ENCODE assay signal across 13 cellular contexts in the genomic region with DNA sequence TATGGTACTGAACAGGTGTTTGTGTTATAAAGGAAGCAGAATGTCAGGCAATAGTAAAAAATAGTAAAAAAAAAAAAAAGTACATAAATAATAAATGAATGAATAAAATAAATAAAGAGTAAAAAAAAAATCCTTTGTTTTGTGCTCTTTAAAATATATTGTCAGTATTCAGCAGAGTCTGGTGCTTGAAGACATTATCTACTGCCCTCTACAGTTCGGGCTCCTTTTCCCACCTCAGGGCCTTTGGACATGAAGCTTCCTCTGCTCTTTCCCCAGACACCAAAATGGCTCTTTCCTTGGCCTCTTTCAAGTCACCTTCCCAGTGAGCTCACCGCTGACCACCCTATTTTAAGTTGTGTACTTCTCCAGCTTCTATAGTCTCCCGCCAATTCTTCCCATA.
DNase-seq lines count a peak whose midpoint lies in the region; ATAC-seq, FAIRE-seq and TF ChIP-seq lines count a peak whose summit lies in the region.
"Had no signal": no experiment of that assay in that cellular context is flagged by ENCODE, and none has a peak within 500 bp of the region (broad histone marks: within the 10 kb centered on the region; RNA-seq: fewer than 3 reads in every experiment).

No MANE protein-coding gene starts in this region.

- H3K79me2 ChIP-seq in DND-41 (ENCODE audit: insufficient read depth, low read length), result no peaks in the 10 kb centered on the region
- no peaks in the 10 kb centered on the region for H3K79me2 ChIP-seq in astrocyte (ENCODE audit: insufficient read depth, low read length)

- no CpG with 5 or more reads among the region's 3 CpGs for WGBS in IMR-90 (ENCODE audit: extremely low coverage in 2 of 2, insufficient read length in 1 of 2), 2 experiments

- no peak overlapping the region for H2AFZ ChIP-seq in DND-41 (ENCODE audit: low read depth, low read length)
- no peak overlapping the region for H2AFZ ChIP-seq in IMR-90 (replicated peaks; ENCODE audit: low read length, poor library complexity)
- no peak overlapping the region for H2AFZ ChIP-seq in astrocyte (ENCODE audit: low read depth, low read length)

- dilution Hi-C loops in IMR-90 (cut with HindIII; ENCODE audit: low sequenced_read_pairs, unreplicated experiment), result no loop called here

- DNase-seq in DND-41, result no peak
- peak; percentile 49 for DNase-seq in IMR-90
- DNase-seq in astrocyte (ENCODE audit: low read depth), result no peak
- DNase-seq in kidney tubule cell (ENCODE audit: low spot score), result peak; percentile 54
- no peak for DNase-seq in T-helper 1 cell
- DNase-seq in NCI-H2227 treated with DMSO at 0.1 percent for 48 hours (lab: John Stamatoyannopoulos, UW), result no peak
- no peak for DNase-seq in activated CD4-positive, CD25-positive, alpha-beta regulatory T cell treated with anti-CD3 and anti-CD28 coated beads, Interleukin-2, amount 50 U/mL, for 72 hours
- DNase-seq: activated naive CD4-positive, alpha-beta T cell treated with anti-CD3 and anti-CD28 coated beads, Interleukin-2, amount 10 ng/mL, durations not matched to agents 7 days and 5 days; head of caudate nucleus; retina had no signal

- FAIRE-seq in astrocyte (lab: Jason Lieb, UNC), result no peak

- no peaks in the 10 kb centered on the region for H3K4me1 ChIP-seq in DND-41 (ENCODE audit: insufficient read depth, low read length)
- peaks cover 21% of the 10 kb centered on the region for H3K4me1 ChIP-seq in IMR-90 (ENCODE audit: control insufficient read depth, insufficient read depth, low read length)
- peaks cover 4% of the 10 kb centered on the region for H3K4me1 ChIP-seq in astrocyte (ENCODE audit: insufficient read depth, low read length)
- H3K4me1 ChIP-seq: SJSA1 had no signal

- H3K27ac Mint-ChIP-seq in astrocyte (ENCODE audit: unreplicated experiment), result no peak overlapping the region
- H3K27ac Mint-ChIP-seq: activated naive CD4-positive, alpha-beta T cell treated with anti-CD3 and anti-CD28 coated beads, Interleukin-2, amount 10 ng/mL, durations not matched to agents 7 days and 5 days; stimulated activated effector memory CD8-positive, alpha-beta T cell treated with anti-CD3 and anti-CD28 coated beads, Interleukin-12 subunit alpha, Interleukin-12 subunit beta, amount 100 ng/mL, for 72 hours had no signal

- H3K9ac ChIP-seq in DND-41 (ENCODE audit: low read depth, low read length) (no peak overlapping the region), IMR-90 (ENCODE audit: low read depth, low read length) (no peak overlapping the region), astrocyte (ENCODE audit: low read length) (no peak overlapping the region)

- no peak overlapping the region for H3K56ac ChIP-seq in IMR-90 (ENCODE audit: extremely low read depth, insufficient read depth, low read length)

- H3K27ac ChIP-seq in DND-41 (ENCODE audit: low read length) (no peak overlapping the region), IMR-90 (ENCODE audit: insufficient read depth, low read length) (peak overlapping the region; percentile 5; the same call in 1 of the 2 replicates), astrocyte (ENCODE audit: low read depth, low read length) (no peak overlapping the region)
- H3K27ac ChIP-seq: SJSA1 had no signal

- no TSS peak for BruUV-seq in IMR-90 (replicated peaks; lab: Mats Ljungman, UMichigan)

- H3K4me3 Mint-ChIP-seq in astrocyte (ENCODE audit: unreplicated experiment), result no peak overlapping the region
- H3K4me3 Mint-ChIP-seq: activated naive CD4-positive, alpha-beta T cell treated with anti-CD3 and anti-CD28 coated beads, Interleukin-2, amount 10 ng/mL, durations not matched to agents 7 days and 5 days; stimulated activated effector memory CD8-positive, alpha-beta T cell treated with anti-CD3 and anti-CD28 coated beads, Interleukin-12 subunit alpha, Interleukin-12 subunit beta, amount 100 ng/mL, for 72 hours had no signal

- H4K8ac ChIP-seq in IMR-90 (ENCODE audit: low read depth in 2 of 2, low read length in 2 of 2), result peak overlapping the region in 1 of 2 experiments; percentile 6; a peak in 1 of 4 replicates

- H2BK120ac ChIP-seq in IMR-90 (ENCODE audit: low read depth, low read length), result peak overlapping the region; percentile 59

- H3K27me3 Mint-ChIP-seq in astrocyte (ENCODE audit: low read depth, unreplicated experiment), result no peaks in the 10 kb centered on the region
- H3K27me3 Mint-ChIP-seq: activated naive CD4-positive, alpha-beta T cell treated with anti-CD3 and anti-CD28 coated beads, Interleukin-2, amount 10 ng/mL, durations not matched to agents 7 days and 5 days had no signal

- no peak for ATAC-seq in DND-41 (ENCODE audit: insufficient read depth, low read depth)
- ATAC-seq in IMR-90 (ENCODE audit: low read depth), result no peak
- ATAC-seq in HG03342 (IDR thresholded peaks at IDR 0.05; ENCODE audit: unreplicated experiment), result no peak
- ATAC-seq: stimulated activated effector memory CD8-positive, alpha-beta T cell treated with anti-CD3 and anti-CD28 coated beads, Interleukin-12 subunit alpha, Interleukin-12 subunit beta, amount 100 ng/mL, for 72 hours had no signal

- H2BK15ac ChIP-seq in IMR-90 (ENCODE audit: low read depth, low read length), result peak overlapping the region; percentile 49; the same call in 1 of the 3 replicates

- peak overlapping the region; percentile 32 for H2BK20ac ChIP-seq in IMR-90 (ENCODE audit: low read depth, low read length)

- H3K18ac ChIP-seq in IMR-90 (ENCODE audit: low read depth, low read length), result peak overlapping the region; percentile 54; the same call in 1 of the 2 replicates

- peaks cover 4% of the 10 kb centered on the region for H3K4me1 Mint-ChIP-seq in astrocyte (ENCODE audit: low read depth, unreplicated experiment)
- H3K4me1 Mint-ChIP-seq: activated naive CD4-positive, alpha-beta T cell treated with anti-CD3 and anti-CD28 coated beads, Interleukin-2, amount 10 ng/mL, durations not matched to agents 7 days and 5 days; stimulated activated effector memory CD8-positive, alpha-beta T cell treated with anti-CD3 and anti-CD28 coated beads, Interleukin-12 subunit alpha, Interleukin-12 subunit beta, amount 100 ng/mL, for 72 hours had no signal

- H3K36me3 ChIP-seq in DND-41 (ENCODE audit: insufficient read depth, low read length) (no peaks in the 10 kb centered on the region), IMR-90 (ENCODE audit: control insufficient read depth, insufficient read depth, low read length) (no peaks in the 10 kb centered on the region), astrocyte (ENCODE audit: insufficient read depth, low read length) (no peaks in the 10 kb centered on the region)
- H3K36me3 ChIP-seq: SJSA1 had no signal

- peak overlapping the region; percentile 11 for H3K4ac ChIP-seq in IMR-90 (ENCODE audit: low read depth, low read length)

- peaks cover 17% of the 10 kb centered on the region for H3K9me1 ChIP-seq in IMR-90 (ENCODE audit: insufficient read depth, low read length)

- in situ Hi-C loops in IMR-90 (cut with MboI; ENCODE audit: low sequenced_read_pairs), result no loop called here

- no peak overlapping the region for H3K23ac ChIP-seq in IMR-90 (ENCODE audit: low read depth, low read length)

- POLR2A ChIA-PET in IMR-90 (lab: Charles Lee; ENCODE audit: unreplicated experiment), result interaction anchor here (0.7 kb wide), 1 partner anchor 48 kb away, joined by 3 read pairs; no protein-coding TSS in a partner anchor

- TF ChIP-seq RAD21 in IMR-90 (IDR thresholded peaks at IDR 0.05; ENCODE audit: low read length), result peak; percentile 59

- intact Hi-C loops in IMR-90 (cut with micrococcal nuclease), result loop anchor here (2.0 to 5.0 kb wide), 2 partner anchors 130 to 241 kb away; no protein-coding TSS in a partner anchor

- TF ChIP-seq POLR2A in IMR-90 (IDR thresholded peaks at IDR 0.05; ENCODE audit: low read depth, low read length), result no peak

- TF ChIP-seq CTCF in DND-41 (IDR thresholded peaks at IDR 0.05; ENCODE audit: borderline replicate concordance, extremely low read depth, low read length, poor library complexity, severe bottlenecking) (peak; percentile 18), IMR-90 (conservative IDR thresholded peaks at IDR 0.05; ENCODE audit: low read depth, low read length) (peak; percentile 52), astrocyte (IDR thresholded peaks at IDR 0.05; ENCODE audit: insufficient read depth, low read depth, low read length) (peak; percentile 3)

- H2AK5ac ChIP-seq in IMR-90 (ENCODE audit: low read depth, low read length), result peak overlapping the region; percentile 36; the same call in 1 of the 2 replicates

- H3K79me1 ChIP-seq in IMR-90 (ENCODE audit: low read depth in 1 of 2, low read length in 2 of 2), result no peaks in the 10 kb centered on the region; a peak in 1 of 4 replicates

- CTCF ChIA-PET in IMR-90 (lab: Yijun Ruan, JAX), result interaction anchor here (0.6 to 1.9 kb wide), 14 partner anchors 11 to 1384 kb away, joined by 3 to 9 read pairs (median 4); no protein-coding TSS in a partner anchor

- H3K4me3 ChIP-seq in DND-41 (ENCODE audit: low read depth in 1 of 2, low read length in 2 of 2) (no peak overlapping the region), IMR-90 (ENCODE audit: insufficient read depth, low read depth, low read length) (no peak overlapping the region), astrocyte (ENCODE audit: insufficient read depth, low read depth, low read length) (no peak overlapping the region)
- H3K4me3 ChIP-seq: SJSA1 had no signal

- no peaks in the 10 kb centered on the region for H3K36me3 Mint-ChIP-seq in astrocyte (ENCODE audit: low read depth, unreplicated experiment)
- H3K36me3 Mint-ChIP-seq: activated naive CD4-positive, alpha-beta T cell treated with anti-CD3 and anti-CD28 coated beads, Interleukin-2, amount 10 ng/mL, durations not matched to agents 7 days and 5 days; stimulated activated effector memory CD8-positive, alpha-beta T cell treated with anti-CD3 and anti-CD28 coated beads, Interleukin-12 subunit alpha, Interleukin-12 subunit beta, amount 100 ng/mL, for 72 hours had no signal

- H2BK5ac ChIP-seq in IMR-90 (ENCODE audit: low read depth, low read length, poor library complexity, severe bottlenecking), result no peak overlapping the region

- no peaks in the 10 kb centered on the region for H3K9me3 Mint-ChIP-seq in astrocyte (ENCODE audit: unreplicated experiment)
- H3K9me3 Mint-ChIP-seq: activated naive CD4-positive, alpha-beta T cell treated with anti-CD3 and anti-CD28 coated beads, Interleukin-2, amount 10 ng/mL, durations not matched to agents 7 days and 5 days; stimulated activated effector memory CD8-positive, alpha-beta T cell treated with anti-CD3 and anti-CD28 coated beads, Interleukin-12 subunit alpha, Interleukin-12 subunit beta, amount 100 ng/mL, for 72 hours had no signal

- H2AK9ac ChIP-seq in IMR-90 (replicated peaks; ENCODE audit: low read depth, low read length, poor library complexity), result no peak overlapping the region

- H3K27me3 ChIP-seq in DND-41 (ENCODE audit: insufficient read depth, low read length, poor library complexity), result no peaks in the 10 kb centered on the region
- H3K27me3 ChIP-seq in IMR-90 (ENCODE audit: control insufficient read depth, insufficient read depth, low read length), result no peaks in the 10 kb centered on the region
- H3K27me3 ChIP-seq in astrocyte (ENCODE audit: insufficient read depth, low read length), result no peaks in the 10 kb centered on the region
- H3K27me3 ChIP-seq: SJSA1 had no signal

- H4K20me1 ChIP-seq in DND-41 (ENCODE audit: insufficient read depth, low read length), result no peaks in the 10 kb centered on the region
- H4K20me1 ChIP-seq in IMR-90 (ENCODE audit: insufficient read depth, low read length), result no peaks in the 10 kb centered on the region
- H4K20me1 ChIP-seq in astrocyte (ENCODE audit: insufficient read depth, low read length), result no peaks in the 10 kb centered on the region

- H3K9me3 ChIP-seq in DND-41 (ENCODE audit: insufficient read depth, low read length, severe bottlenecking), result no peaks in the 10 kb centered on the region
- no peaks in the 10 kb centered on the region for H3K9me3 ChIP-seq in IMR-90 (ENCODE audit: control insufficient read depth, insufficient read depth, low read length)
- no peaks in the 10 kb centered on the region for H3K9me3 ChIP-seq in astrocyte (ENCODE audit: insufficient read depth, low read depth, low read length)
- H3K9me3 ChIP-seq: SJSA1 had no signal

- no peak overlapping the region for H3K4me2 ChIP-seq in DND-41 (ENCODE audit: insufficient read depth, low read length)
- no peak overlapping the region for H3K4me2 ChIP-seq in IMR-90 (ENCODE audit: low read depth, low read length)
- H3K4me2 ChIP-seq in astrocyte (ENCODE audit: low read length), result no peak overlapping the region

- H3K14ac ChIP-seq in IMR-90 (replicated peaks; ENCODE audit: low read depth, low read length), result 0 out of 2 replicates have a peak overlapping the region, but pooled peaks have one; percentile 2

- peak overlapping the region; percentile 22; the same call in 1 of the 2 replicates for H4K5ac ChIP-seq in IMR-90 (ENCODE audit: low read depth, low read length)

- no peak overlapping the region for H4K91ac ChIP-seq in IMR-90 (ENCODE audit: insufficient read depth, low read depth, low read length)

Comparison
In these comparisons a context has a peak if more than half of its experiments do, and no peak if none do; other contexts are left out.
1. DNase-seq: peak in IMR-90 (single experiment) and kidney tubule cell (single experiment); none in DND-41 (single experiment), astrocyte (single experiment), T-helper 1 cell (0 of 5), NCI-H2227 treated with DMSO at 0.1 percent for 48 hours (single experiment) and activated CD4-positive, CD25-positive, alpha-beta regulatory T cell treated with anti-CD3 and anti-CD28 coated beads, Interleukin-2, amount 50 U/mL, for 72 hours (single experiment).
2. Peak in every context shown above with its lines, with median percentiles within 50 percentile points of each other: CTCF ChIP-seq.